17 cellular contexts compared by ENCODE assay signal in the genomic region with DNA sequence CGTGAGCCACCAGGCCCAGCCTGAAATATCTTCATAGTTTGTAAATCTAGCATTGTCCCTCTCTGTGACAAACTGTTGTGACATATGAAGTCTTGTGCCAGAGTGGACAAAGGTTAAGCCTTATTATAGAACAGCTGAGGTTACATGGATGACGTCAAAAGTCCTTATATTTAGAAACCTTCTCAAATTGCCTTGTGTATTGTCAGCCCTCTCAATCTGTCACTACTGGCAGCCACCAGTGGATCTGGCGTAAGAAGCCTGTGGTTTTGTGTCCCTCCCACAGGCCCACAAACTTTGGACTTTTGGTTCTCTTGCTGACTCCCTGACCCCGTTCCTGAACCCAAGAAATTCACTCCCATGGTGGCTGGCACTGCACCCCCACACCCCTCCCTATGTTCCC.
A peak's percentile ranks its signal among the peaks of the same experiment; 100 is the strongest.
DNase-seq lines count a peak whose midpoint lies in the region; ATAC-seq and TF ChIP-seq lines count a peak whose summit lies in the region.
"Had no signal": no experiment of that assay in that cellular context is flagged by ENCODE, and none has a peak within 500 bp of the region (broad histone marks: within the 10 kb centered on the region; RNA-seq: fewer than 3 reads in every experiment).

No MANE protein-coding gene starts in this region.

- no peaks in the 10 kb centered on the region for H3K79me2 ChIP-seq in MM.1S (ENCODE audit: low read length)

- H3K36me3 ChIP-seq in MM.1S (replicated peaks; ENCODE audit: insufficient read depth, low read length), result no peaks in the 10 kb centered on the region
- H3K36me3 ChIP-seq in psoas muscle (ENCODE audit: insufficient read depth in 1 of 2, low read depth in 1 of 2), result no peaks in the 10 kb centered on the region
- H3K36me3 ChIP-seq: thoracic aorta had no signal

- DNase-seq in MM.1S (peak; percentile 24), SW480 (ENCODE audit: low spot score) (peak; percentile 54), left cardiac atrium (peak; percentile 33), psoas muscle (peak; percentile 63 to 79), occipital lobe (lab: John Stamatoyannopoulos, UW) (no peak), NCI-H1417 (lab: John Stamatoyannopoulos, UW) (no peak)
- no peak for DNase-seq in stimulated activated effector memory CD8-positive, alpha-beta T cell treated with anti-CD3 and anti-CD28 coated beads, Interleukin-12 subunit alpha, Interleukin-12 subunit beta, amount 100 ng/mL, for 72 hours (ENCODE audit: low spot score in 2 of 2)
- no peak for DNase-seq in stimulated activated CD4-positive, alpha-beta T cell treated with anti-CD3 and anti-CD28 coated beads, Interleukin-4, amount 100 ng/mL, for 4 hours
- DNase-seq: activated CD4-positive, alpha-beta T cell treated with anti-CD3 and anti-CD28 coated beads, Interleukin-2, amount 50 U/mL, for 48 hours; CD4-positive, CD25-positive, alpha-beta regulatory T cell; effector CD8-positive, alpha-beta T cell; GOT3; kidney; NCI-H226; stimulated activated CD4-positive, alpha-beta T cell treated with anti-CD3 and anti-CD28 coated beads, Interleukin-12 subunit alpha, Interleukin-12 subunit beta, amount 100 ng/mL, for 4 hours; T1000 had no signal

- no peaks in the 10 kb centered on the region for H3K9me3 ChIP-seq in MM.1S (replicated peaks; ENCODE audit: insufficient read depth, low read length)
- no peaks in the 10 kb centered on the region for H3K9me3 ChIP-seq in psoas muscle
- H3K9me3 ChIP-seq: thoracic aorta had no signal

- H3K4me3 Mint-ChIP-seq in stimulated activated effector memory CD8-positive, alpha-beta T cell treated with anti-CD3 and anti-CD28 coated beads, Interleukin-12 subunit alpha, Interleukin-12 subunit beta, amount 100 ng/mL, for 72 hours, result no peak overlapping the region
- H3K4me3 Mint-ChIP-seq: CD4-positive, CD25-positive, alpha-beta regulatory T cell had no signal

- peak overlapping the region; percentile 2; the same call in 1 of the 2 replicates for H3K27ac ChIP-seq in MM.1S (ENCODE audit: low read length)
- peak overlapping the region; percentile 80 for H3K27ac ChIP-seq in psoas muscle
- H3K27ac ChIP-seq: thoracic aorta had no signal

- 22 to 31% (median 26%) methylated on average over 4 of the region's 4 CpGs for WGBS in psoas muscle, 3 donors

- H3K9me3 Mint-ChIP-seq in stimulated activated effector memory CD8-positive, alpha-beta T cell treated with anti-CD3 and anti-CD28 coated beads, Interleukin-12 subunit alpha, Interleukin-12 subunit beta, amount 100 ng/mL, for 72 hours, result no peaks in the 10 kb centered on the region
- H3K9me3 Mint-ChIP-seq: CD4-positive, CD25-positive, alpha-beta regulatory T cell had no signal

- peaks cover 37% of the 10 kb centered on the region for H3K4me1 ChIP-seq in MM.1S (ENCODE audit: low read length)
- H3K4me1 ChIP-seq in psoas muscle, result peaks cover 54% of the 10 kb centered on the region

- peak; percentile 63 to 83 for ATAC-seq in left cardiac atrium
- peak; percentile 87 to 95 (median 92) for ATAC-seq in psoas muscle
- ATAC-seq in stimulated activated effector memory CD8-positive, alpha-beta T cell treated with anti-CD3 and anti-CD28 coated beads, Interleukin-12 subunit alpha, Interleukin-12 subunit beta, amount 100 ng/mL, for 72 hours, result no peak

- no peak overlapping the region for H3K27ac Mint-ChIP-seq in stimulated activated effector memory CD8-positive, alpha-beta T cell treated with anti-CD3 and anti-CD28 coated beads, Interleukin-12 subunit alpha, Interleukin-12 subunit beta, amount 100 ng/mL, for 72 hours
- H3K27ac Mint-ChIP-seq: CD4-positive, CD25-positive, alpha-beta regulatory T cell had no signal

- H3F3A ChIP-seq in MM.1S (ENCODE audit: insufficient read depth, low read length), result peaks cover 33% of the 10 kb centered on the region

- H3K4me1 Mint-ChIP-seq in stimulated activated effector memory CD8-positive, alpha-beta T cell treated with anti-CD3 and anti-CD28 coated beads, Interleukin-12 subunit alpha, Interleukin-12 subunit beta, amount 100 ng/mL, for 72 hours, result peaks cover 15% of the 10 kb centered on the region

- H3K27me3 ChIP-seq in MM.1S (replicated peaks; ENCODE audit: insufficient read depth, low read length) (no peaks in the 10 kb centered on the region), psoas muscle (ENCODE audit: insufficient read depth in 3 of 3, low read length in 2 of 3) (no peaks in the 10 kb centered on the region)

- H3K4me3 ChIP-seq in MM.1S (ENCODE audit: low read length), result no peak overlapping the region
- no peak overlapping the region for H3K4me3 ChIP-seq in psoas muscle
- H3K4me3 ChIP-seq: thoracic aorta had no signal

- no peak overlapping the region for H3K4me2 ChIP-seq in MM.1S (ENCODE audit: low read depth, low read length)

- H3K9ac ChIP-seq in MM.1S (ENCODE audit: low read length), result no peak overlapping the region

- H2AFZ ChIP-seq in MM.1S (ENCODE audit: low read length), result no peak overlapping the region

- intact Hi-C loops in left cardiac atrium (cut with DNase I) (loop anchor here (2.0 to 5.0 kb wide), 4 partner anchors 46 to 211 kb away; partner anchors contain the start of gene FEM1C (in 1 of the 2)), psoas muscle (cut with DNase I) (loop anchor here (5.0 to 10.0 kb wide), 3 partner anchors 49 to 209 kb away; partner anchors contain the start of gene FEM1C (in 1 of the 2))

- no peaks in the 10 kb centered on the region for H3K36me3 Mint-ChIP-seq in stimulated activated effector memory CD8-positive, alpha-beta T cell treated with anti-CD3 and anti-CD28 coated beads, Interleukin-12 subunit alpha, Interleukin-12 subunit beta, amount 100 ng/mL, for 72 hours
- H3K36me3 Mint-ChIP-seq: CD4-positive, CD25-positive, alpha-beta regulatory T cell had no signal

- no peaks in the 10 kb centered on the region for H3K9me2 ChIP-seq in MM.1S (replicated peaks; ENCODE audit: insufficient read depth, low read length)

- TF ChIP-seq CTCF in MM.1S (IDR thresholded peaks at IDR 0.05; ENCODE audit: low read length) (no peak), psoas muscle (IDR thresholded peaks at IDR 0.05) (no peak)

- no peaks in the 10 kb centered on the region for H4K20me1 ChIP-seq in MM.1S (ENCODE audit: insufficient read depth, low read length)

Comparison
In these comparisons a context has a peak if more than half of its experiments do, and no peak if none do; other contexts are left out.
1. DNase-seq: peak in MM.1S (single experiment), SW480 (single experiment), left cardiac atrium (single experiment) and psoas muscle (2 of 2); none in occipital lobe (single experiment), stimulated activated effector memory CD8-positive, alpha-beta T cell treated with anti-CD3 and anti-CD28 coated beads, Interleukin-12 subunit alpha, Interleukin-12 subunit beta, amount 100 ng/mL, for 72 hours (0 of 2), NCI-H1417 (0 of 3) and stimulated activated CD4-positive, alpha-beta T cell treated with anti-CD3 and anti-CD28 coated beads, Interleukin-4, amount 100 ng/mL, for 4 hours (0 of 2).